ENCODE assay signal across 24 cellular contexts in genomic region chr1:5242850-5243249, GRCh38.
DNase-seq lines count a peak whose midpoint lies in the region; ATAC-seq and TF ChIP-seq lines count a peak whose summit lies in the region.
"Had no signal": no experiment of that assay in that cellular context is flagged by ENCODE, and none has a peak within 500 bp of the region (broad histone marks: within the 10 kb centered on the region; RNA-seq: fewer than 3 reads in every experiment).

No MANE protein-coding gene starts in this region.

- H3K9me3 Mint-ChIP-seq in neural crest cell = peaks cover 5% of the 10 kb centered on the region
- H3K9me3 Mint-ChIP-seq in WTC11 = peaks cover 81% of the 10 kb centered on the region
- H3K9me3 Mint-ChIP-seq: CD8-positive, alpha-beta memory T cell had no signal

- H3K79me1 ChIP-seq in neuronal stem cell (ENCODE audit: low read depth, low read length) = no peaks in the 10 kb centered on the region

- no peak overlapping the region for H3K27ac ChIP-seq in Karpas-422 (ENCODE audit: low read length)
- no peak overlapping the region for H3K27ac ChIP-seq in neuronal stem cell (replicated peaks; ENCODE audit: low read length)
- H3K27ac ChIP-seq: BLaER1 had no signal

- H3K9me2 ChIP-seq in Karpas-422 (replicated peaks; ENCODE audit: insufficient read depth, low read length) = no peaks in the 10 kb centered on the region

- DNase-seq in Karpas-422 (no peak), neural crest cell (ENCODE audit: low read depth, low spot score) (no peak), neuronal stem cell (ENCODE audit: low spot score) (no peak), mucosa of gallbladder (ENCODE audit: low spot score) (no peak), WTC11 (ENCODE audit: low spot score) (no peak), NCI-H1436 treated with DMSO at 0.1 percent for 48 hours (lab: John Stamatoyannopoulos, UW) (no peak)
- DNase-seq: 8988T; ACHN; BE2C; C1 segment of cervical spinal cord; CD4-positive, alpha-beta memory T cell; CD4-positive, CD25-positive, alpha-beta regulatory T cell; CD8-positive, alpha-beta memory T cell; COR-L47; DMS 273 treated with DMSO at 0.1 percent for 48 hours; DMS153; DMS53; DMS79; DND-41; EL; GDM1 had no signal

- H2BK120ac ChIP-seq in neuronal stem cell (ENCODE audit: low read depth, low read length) = no peak overlapping the region

- H3K36me3 ChIP-seq in Karpas-422 (ENCODE audit: insufficient read depth, low read length) = no peaks in the 10 kb centered on the region
- no peaks in the 10 kb centered on the region for H3K36me3 ChIP-seq in neuronal stem cell (replicated peaks in 1 of 2; ENCODE audit: control insufficient read depth in 2 of 2, insufficient read depth in 2 of 2, low read length in 2 of 2)
- H3K36me3 ChIP-seq: BE2C, BLaER1 had no signal

- H3K27me3 ChIP-seq in Karpas-422 (ENCODE audit: low read length) (no peaks in the 10 kb centered on the region), neuronal stem cell (ENCODE audit: control insufficient read depth in 3 of 3, insufficient read depth in 3 of 3, low read depth in 1 of 3, low read length in 3 of 3) (no peaks in the 10 kb centered on the region)
- H3K27me3 ChIP-seq: BE2C, BLaER1 had no signal

- WGBS in neuronal stem cell (ENCODE audit: extremely low coverage in 2 of 2, insufficient read length in 2 of 2, insufficient replicate concordance in 1 of 2), 2 donors = no CpG with 5 or more reads among the region's 5 CpGs

- peaks cover 9% of the 10 kb centered on the region for H3K4me1 Mint-ChIP-seq in neural crest cell
- H3K4me1 Mint-ChIP-seq in WTC11 = no peaks in the 10 kb centered on the region
- H3K4me1 Mint-ChIP-seq: CD14-positive monocyte; CD4-positive, alpha-beta memory T cell; CD8-positive, alpha-beta memory T cell had no signal

- no peak overlapping the region for H3K4me3 Mint-ChIP-seq in neural crest cell
- no peak overlapping the region for H3K4me3 Mint-ChIP-seq in WTC11
- H3K4me3 Mint-ChIP-seq: CD14-positive monocyte; CD4-positive, alpha-beta memory T cell; CD4-positive, CD25-positive, alpha-beta regulatory T cell; CD8-positive, alpha-beta memory T cell had no signal

- no peak overlapping the region for H3K18ac ChIP-seq in neuronal stem cell (ENCODE audit: low read length)

- H2AK5ac ChIP-seq in neuronal stem cell (ENCODE audit: low read depth, low read length) = no peak overlapping the region

- POLR2A ChIA-PET in WTC11 (lab: Charles Lee) = no interaction called here

- no peak overlapping the region for H3K23ac ChIP-seq in neuronal stem cell (ENCODE audit: low read depth, low read length, poor library complexity)

- no peak overlapping the region for H2BK5ac ChIP-seq in neuronal stem cell (ENCODE audit: low read length)

- H3K36me3 Mint-ChIP-seq in neural crest cell (ENCODE audit: low read depth) (no peaks in the 10 kb centered on the region), WTC11 (peaks cover 68% of the 10 kb centered on the region)
- H3K36me3 Mint-ChIP-seq: CD14-positive monocyte; CD4-positive, alpha-beta memory T cell; CD4-positive, CD25-positive, alpha-beta regulatory T cell; CD8-positive, alpha-beta memory T cell had no signal

- H3K4me3 ChIP-seq in Karpas-422 (ENCODE audit: low read length) (no peak overlapping the region), neuronal stem cell (ENCODE audit: low read length in 2 of 2) (peak overlapping the region in 1 of 2 donors; percentile 61)
- H3K4me3 ChIP-seq: BLaER1, GM12878 had no signal

- H3K4me1 ChIP-seq in Karpas-422 (ENCODE audit: low read length) (peaks cover 50% of the 10 kb centered on the region), neuronal stem cell (ENCODE audit: control insufficient read depth in 2 of 2, insufficient read depth in 1 of 2, low read depth in 1 of 2, low read length in 2 of 2) (no peaks in the 10 kb centered on the region)
- H3K4me1 ChIP-seq: BE2C, BLaER1 had no signal

- no peak for TF ChIP-seq CTCF in neural crest cell (conservative IDR thresholded peaks at IDR 0.05)
- no peak for TF ChIP-seq CTCF in WTC11 (IDR thresholded peaks at IDR 0.05)

- H3K9ac ChIP-seq in Karpas-422 (ENCODE audit: low read length) (peak overlapping the region; percentile 5; the same call in 1 of the 2 replicates), neuronal stem cell (ENCODE audit: low read depth, low read length, poor library complexity) (no peak overlapping the region)
- H3K9ac ChIP-seq: BLaER1 had no signal

- H3K79me2 ChIP-seq in Karpas-422 (ENCODE audit: low read length) = no peaks in the 10 kb centered on the region

- H4K8ac ChIP-seq in neuronal stem cell (ENCODE audit: low read depth, low read length) = no peak overlapping the region

- H2AFZ ChIP-seq in Karpas-422 (ENCODE audit: low read length) (no peak overlapping the region), neuronal stem cell (ENCODE audit: low read length) (no peak overlapping the region)

- H3K27ac Mint-ChIP-seq in neural crest cell (ENCODE audit: unreplicated experiment) (peak overlapping the region; percentile 27), WTC11 (no peak overlapping the region)
- H3K27ac Mint-ChIP-seq: CD4-positive, alpha-beta memory T cell; CD4-positive, CD25-positive, alpha-beta regulatory T cell had no signal

- H3K27me3 Mint-ChIP-seq in neural crest cell (ENCODE audit: low read depth) (peaks cover 13% of the 10 kb centered on the region), WTC11 (ENCODE audit: low read depth) (peaks cover 31% of the 10 kb centered on the region)
- H3K27me3 Mint-ChIP-seq: CD4-positive, CD25-positive, alpha-beta regulatory T cell had no signal

- no peak overlapping the region for H2BK12ac ChIP-seq in neuronal stem cell (ENCODE audit: low read length)

- H3K4me2 ChIP-seq in Karpas-422 (ENCODE audit: low read depth, low read length, poor library complexity, severe bottlenecking) (peak overlapping the region; percentile 0), neuronal stem cell (ENCODE audit: insufficient read depth, low read length, poor library complexity, severe bottlenecking) (no peak overlapping the region)
- H3K4me2 ChIP-seq: BLaER1 had no signal

- CTCF ChIA-PET in WTC11 (lab: Charles Lee) = no interaction called here

- no peak overlapping the region for H3K4ac ChIP-seq in neuronal stem cell (ENCODE audit: low read length)

- H3K14ac ChIP-seq in neuronal stem cell (ENCODE audit: low read length) = no peak overlapping the region

- H3K9me3 ChIP-seq in Karpas-422 (ENCODE audit: low read length) (no peaks in the 10 kb centered on the region), neuronal stem cell (replicated peaks in 1 of 2; ENCODE audit: control insufficient read depth in 2 of 2, insufficient read depth in 1 of 2, low read depth in 1 of 2, low read length in 2 of 2) (no peaks in the 10 kb centered on the region)
- H3K9me3 ChIP-seq: BE2C, BLaER1 had no signal

- H4K20me1 ChIP-seq in Karpas-422 (ENCODE audit: insufficient read depth, low read depth, low read length) = no peaks in the 10 kb centered on the region
- H4K20me1 ChIP-seq: BLaER1 had no signal

- H2BK15ac ChIP-seq in neuronal stem cell (ENCODE audit: low read length) = peak overlapping the region; percentile 17

- ATAC-seq in WTC11 = no peak
- ATAC-seq: GM12878 had no signal

- H4K91ac ChIP-seq in neuronal stem cell (ENCODE audit: low read depth, low read length, poor library complexity) = no peak overlapping the region

TF ChIP-seq in WTC11, 78 proteins besides CTCF, POLR2A, EP300 and RAD21 (continues in another document):
- TF ChIP-seq TCF7 (CRISPR knock-in tag; IDR thresholded peaks at IDR 0.05; ENCODE audit: low read depth) = no peak
- no peak for TF ChIP-seq SMAD3 (CRISPR knock-in tag; IDR thresholded peaks at IDR 0.05; ENCODE audit: borderline replicate concordance)
- TF ChIP-seq USF1 (CRISPR knock-in tag; IDR thresholded peaks at IDR 0.05) = no peak
- no peak for TF ChIP-seq IRF1 (CRISPR knock-in tag; IDR thresholded peaks at IDR 0.05)
- no peak for TF ChIP-seq JAZF1 (CRISPR knock-in tag; IDR thresholded peaks at IDR 0.05)
- no peak for TF ChIP-seq ERG (CRISPR knock-in tag; IDR thresholded peaks at IDR 0.05)
- TF ChIP-seq TP53 (CRISPR knock-in tag; IDR thresholded peaks at IDR 0.05) = no peak
- TF ChIP-seq FOXK1 (CRISPR knock-in tag; IDR thresholded peaks at IDR 0.05) = no peak
- no peak for TF ChIP-seq HMGA2 (CRISPR knock-in tag; IDR thresholded peaks at IDR 0.05)
